Comparison of ENCODE assay signal across 18 cellular contexts in genomic region chr3:57963811-57964346, GRCh38.
"Had no signal": no experiment of that assay in that cellular context is flagged by ENCODE, and none has a peak within 500 bp of the region (broad histone marks: within the 10 kb centered on the region; RNA-seq: fewer than 3 reads in every experiment).

No MANE protein-coding gene starts in this region.

- H3K4me3 Mint-ChIP-seq: activated CD8-positive, alpha-beta T cell treated with anti-CD3 and anti-CD28 coated beads for 36 hours; activated naive CD4-positive, alpha-beta T cell treated with anti-CD3 and anti-CD28 coated beads, Interleukin-2, amount 50 U/mL, for 24 hours; immature natural killer cell; naive thymus-derived CD8-positive, alpha-beta T cell; stimulated activated effector memory CD8-positive, alpha-beta T cell treated with anti-CD3 and anti-CD28 coated beads, Interleukin-12 subunit alpha, Interleukin-12 subunit beta, amount 100 ng/mL, for 72 hours; T-helper 17 cell had no signal

- H3K36me3 Mint-ChIP-seq: activated naive CD4-positive, alpha-beta T cell treated with anti-CD3 and anti-CD28 coated beads, Interleukin-2, amount 50 U/mL, for 24 hours; stimulated activated effector memory CD8-positive, alpha-beta T cell treated with anti-CD3 and anti-CD28 coated beads, Interleukin-12 subunit alpha, Interleukin-12 subunit beta, amount 100 ng/mL, for 72 hours had no signal

- DNase-seq: activated CD4-positive, alpha-beta T cell treated with anti-CD3 and anti-CD28 coated beads for 4 hours; activated CD8-positive, alpha-beta memory T cell treated with anti-CD3 and anti-CD28 coated beads, Interleukin-2, amount 50 U/mL, for 4 hours; activated CD8-positive, alpha-beta T cell treated with anti-CD3 and anti-CD28 coated beads for 36 hours; activated effector memory CD4-positive, alpha-beta T cell treated with anti-CD3 and anti-CD28 coated beads, Interleukin-2, amount 50 U/mL, for 16 hours; activated T-cell treated with anti-CD3 and anti-CD28 coated beads, Interleukin-2, amount 50 U/mL, for 48 hours; effector CD4-positive, alpha-beta T cell; heart left ventricle; immature natural killer cell; naive thymus-derived CD8-positive, alpha-beta T cell; retina; T-helper 17 cell had no signal

- H3K27me3 Mint-ChIP-seq: activated CD8-positive, alpha-beta T cell treated with anti-CD3 and anti-CD28 coated beads for 36 hours; activated naive CD4-positive, alpha-beta T cell treated with anti-CD3 and anti-CD28 coated beads, Interleukin-2, amount 50 U/mL, for 24 hours; naive thymus-derived CD8-positive, alpha-beta T cell; T-helper 17 cell had no signal

- H3K9me3 ChIP-seq: heart left ventricle, neutrophil, tibial nerve, vagina had no signal

- H3K9me3 Mint-ChIP-seq: activated CD8-positive, alpha-beta T cell treated with anti-CD3 and anti-CD28 coated beads for 36 hours; activated naive CD4-positive, alpha-beta T cell treated with anti-CD3 and anti-CD28 coated beads, Interleukin-2, amount 50 U/mL, for 24 hours; stimulated activated effector memory CD8-positive, alpha-beta T cell treated with anti-CD3 and anti-CD28 coated beads, Interleukin-12 subunit alpha, Interleukin-12 subunit beta, amount 100 ng/mL, for 72 hours had no signal

- H3K4me3 ChIP-seq: coronary artery, heart left ventricle, lung, tibial nerve, vagina had no signal

- H3K27me3 ChIP-seq: heart left ventricle, neutrophil, tibial nerve, vagina had no signal

- H3K27ac ChIP-seq: coronary artery, heart left ventricle, neutrophil, tibial nerve, vagina had no signal

- H3K27ac Mint-ChIP-seq: activated CD8-positive, alpha-beta T cell treated with anti-CD3 and anti-CD28 coated beads for 36 hours; immature natural killer cell; stimulated activated effector memory CD8-positive, alpha-beta T cell treated with anti-CD3 and anti-CD28 coated beads, Interleukin-12 subunit alpha, Interleukin-12 subunit beta, amount 100 ng/mL, for 72 hours; T-helper 17 cell had no signal

- H3K36me3 ChIP-seq: heart left ventricle, neutrophil, tibial nerve, vagina had no signal

- ATAC-seq: activated CD8-positive, alpha-beta T cell treated with anti-CD3 and anti-CD28 coated beads for 36 hours; heart left ventricle; naive thymus-derived CD8-positive, alpha-beta T cell; stimulated activated effector memory CD8-positive, alpha-beta T cell treated with anti-CD3 and anti-CD28 coated beads, Interleukin-12 subunit alpha, Interleukin-12 subunit beta, amount 100 ng/mL, for 72 hours; T-helper 17 cell had no signal
